ENCODE assay signal across 25 cellular contexts in the genomic region with DNA sequence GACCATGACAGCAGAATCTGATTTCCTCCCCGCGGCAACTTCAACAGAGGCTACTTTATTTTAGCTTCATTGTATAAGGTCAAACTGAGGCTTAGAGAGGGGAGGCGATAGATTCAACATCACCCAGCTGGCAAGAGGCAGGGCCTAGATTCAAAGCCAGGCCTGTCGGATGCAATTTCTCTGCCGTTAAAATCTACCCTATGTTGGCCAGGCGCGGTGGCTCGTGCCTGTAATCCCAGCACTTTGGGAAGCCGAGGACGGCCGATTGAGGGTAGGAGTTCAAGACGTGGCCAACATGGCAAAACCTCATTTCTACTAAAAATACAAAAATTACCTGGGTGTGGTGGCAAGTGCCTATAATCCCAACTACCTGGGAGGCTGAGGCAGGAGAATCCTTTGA.
"Had no signal": no experiment of that assay in that cellular context is flagged by ENCODE, and none has a peak within 500 bp of the region (broad histone marks: within the 10 kb centered on the region; RNA-seq: fewer than 3 reads in every experiment).

No MANE protein-coding gene starts in this region.

- H3K27ac Mint-ChIP-seq: naive thymus-derived CD4-positive, alpha-beta T cell; natural killer cell; nephron; progenitor cell of endocrine pancreas; stimulated activated effector memory CD8-positive, alpha-beta T cell treated with anti-CD3 and anti-CD28 coated beads, Interleukin-12 subunit alpha, Interleukin-12 subunit beta, amount 100 ng/mL, for 72 hours; stimulated activated naive B cell treated with anti-CD40 and anti-IgM and Interleukin-4, amounts not matched to agents 10 μg/mL and 1 μg/mL and 100 μg/mL, for 72 hours; stimulated activated naive CD8-positive, alpha-beta T cell treated with anti-CD3 and anti-CD28 coated beads, Interleukin-15, Interleukin-2, amounts not matched to agents 100 ng/mL and 50 ng/mL, for 24 hours had no signal

- H3K9me3 Mint-ChIP-seq: natural killer cell; stimulated activated effector memory CD8-positive, alpha-beta T cell treated with anti-CD3 and anti-CD28 coated beads, Interleukin-12 subunit alpha, Interleukin-12 subunit beta, amount 100 ng/mL, for 72 hours; stimulated activated naive B cell treated with anti-CD40 and anti-IgM and Interleukin-4, amounts not matched to agents 10 μg/mL and 1 μg/mL and 100 μg/mL, for 72 hours; stimulated activated naive CD8-positive, alpha-beta T cell treated with anti-CD3 and anti-CD28 coated beads, Interleukin-15, Interleukin-2, amounts not matched to agents 100 ng/mL and 50 ng/mL, for 24 hours had no signal

- H3K36me3 Mint-ChIP-seq: naive thymus-derived CD4-positive, alpha-beta T cell; natural killer cell; stimulated activated effector memory CD8-positive, alpha-beta T cell treated with anti-CD3 and anti-CD28 coated beads, Interleukin-12 subunit alpha, Interleukin-12 subunit beta, amount 100 ng/mL, for 72 hours; stimulated activated naive B cell treated with anti-CD40 and anti-IgM and Interleukin-4, amounts not matched to agents 10 μg/mL and 1 μg/mL and 100 μg/mL, for 72 hours had no signal

- H3K9me3 ChIP-seq: pancreas, psoas muscle, right lobe of liver, sigmoid colon, thoracic aorta, thyroid gland, tibial nerve, vagina had no signal

- H3K27ac ChIP-seq: pancreas, psoas muscle, right lobe of liver, sigmoid colon, stomach, thoracic aorta, thyroid gland, tibial nerve, upper lobe of left lung, vagina had no signal

- H3K4me1 Mint-ChIP-seq: natural killer cell; nephron; stimulated activated effector memory CD8-positive, alpha-beta T cell treated with anti-CD3 and anti-CD28 coated beads, Interleukin-12 subunit alpha, Interleukin-12 subunit beta, amount 100 ng/mL, for 72 hours; stimulated activated naive B cell treated with anti-CD40 and anti-IgM and Interleukin-4, amounts not matched to agents 10 μg/mL and 1 μg/mL and 100 μg/mL, for 72 hours had no signal

- DNase-seq: naive thymus-derived CD4-positive, alpha-beta T cell; natural killer cell; psoas muscle; right cardiac atrium; sigmoid colon; small intestine; stimulated activated CD4-positive, alpha-beta T cell treated with anti-CD3 and anti-CD28 coated beads, Interleukin-15, amount 100 ng/mL, for 24 hours; stimulated activated CD4-positive, alpha-beta T cell treated with anti-CD3 and anti-CD28 coated beads, Interleukin-2, amount 100 ng/mL, for 24 hours; stimulated activated CD4-positive, alpha-beta T cell treated with anti-CD3 and anti-CD28 coated beads, Interleukin-2, amount 100 ng/mL, for 48 hours; stimulated activated CD4-positive, alpha-beta T cell treated with anti-CD3 and anti-CD28 coated beads, Interleukin-4, amount 100 ng/mL, for 24 hours; stimulated activated naive B cell treated with anti-CD40 and anti-IgM and Interleukin-4, amounts not matched to agents 10 μg/mL and 1 μg/mL and 100 μg/mL, for 72 hours; stimulated activated naive CD4-positive, alpha-beta T cell treated with Interleukin-2 at 50 U/mL for 16 hours; stomach; thyroid gland; trophoblast cell; upper lobe of left lung had no signal

- H3K36me3 ChIP-seq: pancreas, right lobe of liver, sigmoid colon, stomach, thoracic aorta, thyroid gland, tibial nerve, upper lobe of left lung, vagina had no signal

- H3K27me3 ChIP-seq: pancreas, right lobe of liver, sigmoid colon, stomach, thyroid gland, tibial nerve, upper lobe of left lung, vagina had no signal

- H3K27me3 Mint-ChIP-seq: naive thymus-derived CD4-positive, alpha-beta T cell; stimulated activated naive CD8-positive, alpha-beta T cell treated with anti-CD3 and anti-CD28 coated beads, Interleukin-15, Interleukin-2, amounts not matched to agents 100 ng/mL and 50 ng/mL, for 24 hours had no signal

- ATAC-seq: naive thymus-derived CD4-positive, alpha-beta T cell; natural killer cell; pancreas; psoas muscle; right cardiac atrium; right lobe of liver; stimulated activated effector memory CD8-positive, alpha-beta T cell treated with anti-CD3 and anti-CD28 coated beads, Interleukin-12 subunit alpha, Interleukin-12 subunit beta, amount 100 ng/mL, for 72 hours; stimulated activated naive B cell treated with anti-CD40 and anti-IgM and Interleukin-4, amounts not matched to agents 10 μg/mL and 1 μg/mL and 100 μg/mL, for 72 hours had no signal

- H3K4me3 Mint-ChIP-seq: naive thymus-derived CD4-positive, alpha-beta T cell; natural killer cell; nephron; stimulated activated effector memory CD8-positive, alpha-beta T cell treated with anti-CD3 and anti-CD28 coated beads, Interleukin-12 subunit alpha, Interleukin-12 subunit beta, amount 100 ng/mL, for 72 hours; stimulated activated naive B cell treated with anti-CD40 and anti-IgM and Interleukin-4, amounts not matched to agents 10 μg/mL and 1 μg/mL and 100 μg/mL, for 72 hours; stimulated activated naive CD8-positive, alpha-beta T cell treated with anti-CD3 and anti-CD28 coated beads, Interleukin-15, Interleukin-2, amounts not matched to agents 100 ng/mL and 50 ng/mL, for 24 hours had no signal

- H3K4me1 ChIP-seq: pancreas, psoas muscle, right lobe of liver, sigmoid colon, stomach, thyroid gland, tibial nerve, upper lobe of left lung, vagina had no signal

- H3K4me3 ChIP-seq: pancreas, psoas muscle, right lobe of liver, sigmoid colon, stomach, thoracic aorta, thyroid gland, tibial nerve, upper lobe of left lung, vagina had no signal
